7 cellular contexts compared by ENCODE assay signal in the genomic region with DNA sequence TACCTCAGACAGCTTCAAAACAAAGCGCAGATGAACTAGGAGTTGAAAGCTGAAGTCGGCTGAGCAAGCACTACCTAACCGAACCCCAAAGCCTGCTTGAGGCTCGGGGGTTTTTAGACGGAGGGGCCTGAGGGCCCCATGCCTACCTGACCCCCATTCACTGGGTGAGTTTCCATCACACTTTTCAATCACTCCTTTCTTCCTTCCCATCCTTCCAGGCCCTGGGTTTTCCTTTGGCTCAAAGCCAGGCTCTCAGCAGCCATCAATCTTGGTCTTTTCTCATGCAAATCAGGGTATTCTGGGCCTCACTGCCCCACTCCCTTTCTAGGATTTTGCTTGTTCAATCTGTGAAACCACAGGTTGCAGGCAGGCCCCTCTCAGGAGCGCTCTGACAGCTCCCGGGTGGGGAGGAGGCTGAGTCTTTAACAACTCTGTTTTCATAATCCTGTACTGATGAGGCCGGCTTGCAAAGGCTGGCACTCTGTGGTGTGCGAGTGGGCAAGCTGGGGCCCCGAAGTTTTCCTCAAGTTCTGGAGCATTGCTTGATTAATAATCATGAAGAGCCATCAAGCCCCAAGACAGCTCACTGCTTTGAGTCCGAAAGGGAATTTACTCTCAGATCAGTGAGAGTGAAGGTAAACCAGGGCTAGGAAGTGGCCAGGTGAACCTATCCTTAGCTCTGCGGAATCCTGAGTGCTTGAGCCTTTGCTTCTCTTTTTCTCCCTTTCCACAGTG.
A peak's percentile ranks its signal among the peaks of the same experiment; 100 is the strongest.
DNase-seq lines count a peak whose midpoint lies in the region; ATAC-seq and TF ChIP-seq lines count a peak whose summit lies in the region.

No MANE protein-coding gene starts in this region.

- intact Hi-C loops in vagina (cut with DNase I) = no loop called here
- intact Hi-C loops in left cardiac atrium (cut with DNase I) = no loop called here

- H3K9me3 ChIP-seq in HUES64 (ENCODE audit: insufficient read depth, low read depth, low read length) = no peaks in the 10 kb centered on the region
- H3K9me3 ChIP-seq in vagina = no peaks in the 10 kb centered on the region

- H3K9ac ChIP-seq in HUES64 (ENCODE audit: low read depth, low read length) = no peak overlapping the region

- DNase-seq in astrocyte of the hippocampus (ENCODE audit: low read depth, low spot score) (peak; percentile 85), vagina (ENCODE audit: extremely low spot score in 2 of 2) (no peak), left cardiac atrium (no peak)
- DNase-seq in stimulated activated CD4-positive, alpha-beta T cell treated with anti-CD3 and anti-CD28 coated beads, Interleukin-4, amount 100 ng/mL, for 1 hour = peak; percentile 40

- H3K4me1 ChIP-seq in HUES64 (ENCODE audit: insufficient read depth, low read length) = peaks cover 42% of the 10 kb centered on the region
- H3K4me1 ChIP-seq in vagina = no peaks in the 10 kb centered on the region

- peak overlapping the region; percentile 66 for H3K27ac ChIP-seq in HUES64 (ENCODE audit: low read depth, low read length)
- H3K27ac ChIP-seq in vagina = no peak overlapping the region

- peak; percentile 78 for ATAC-seq in GM19438 (IDR thresholded peaks at IDR 0.05; ENCODE audit: low read depth, unreplicated experiment)
- no peak for ATAC-seq in HG03439 (IDR thresholded peaks at IDR 0.05; ENCODE audit: unreplicated experiment)
- no peak for ATAC-seq in left cardiac atrium

- no peak for TF ChIP-seq CTCF in vagina (IDR thresholded peaks at IDR 0.05)

- H3K4me3 ChIP-seq in HUES64 (ENCODE audit: low read length) (peak overlapping the region; percentile 35), vagina (no peak overlapping the region)

- 0 out of 2 replicates have a peak, but pooled peaks cover 3% of the 10 kb centered on the region for H3K27me3 ChIP-seq in HUES64 (ENCODE audit: insufficient read depth, low read length)
- H3K27me3 ChIP-seq in vagina = no peaks in the 10 kb centered on the region

- 11% methylated on average over 12 of the region's 12 CpGs for WGBS in HUES64

- TF ChIP-seq POLR2A in vagina (IDR thresholded peaks at IDR 0.05) = no peak

- H3K36me3 ChIP-seq in HUES64 (ENCODE audit: insufficient read depth, low read length) (no peaks in the 10 kb centered on the region), vagina (peaks cover 0 to 6% of the 10 kb centered on the region in 2 donors)

Comparison
In these comparisons a context has a peak if more than half of its experiments do, and no peak if none do; other contexts are left out.
1. DNase-seq: peak in astrocyte of the hippocampus (single experiment) and stimulated activated CD4-positive, alpha-beta T cell treated with anti-CD3 and anti-CD28 coated beads, Interleukin-4, amount 100 ng/mL, for 1 hour (single experiment); none in vagina (0 of 2) and left cardiac atrium (single experiment).